In the genomic region with DNA sequence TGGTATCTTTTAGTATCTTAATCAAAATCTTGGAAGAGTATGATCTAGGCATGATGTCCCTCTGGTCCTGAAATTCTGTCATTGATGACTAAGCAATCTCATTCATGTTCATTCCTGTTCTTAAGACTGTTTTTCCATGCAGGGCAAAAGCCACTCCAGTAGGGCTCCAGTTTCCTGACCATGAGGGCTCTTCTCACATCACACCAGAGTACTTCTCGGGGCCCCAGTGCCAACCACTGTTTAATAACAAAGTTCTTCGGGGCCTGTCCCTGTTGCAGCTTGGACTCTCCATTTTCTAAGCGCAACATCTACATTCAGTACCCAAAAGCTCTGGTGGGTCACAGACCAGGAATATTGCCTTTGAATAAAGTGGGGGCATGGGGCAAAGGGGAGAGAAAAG, we compare ENCODE assay signal across 24 cellular contexts. TPM values are rescaled to one million over a fixed set of nuclear protein-coding genes. Genes with fewer than 3 reads are reported as not detected.
DNase-seq lines count a peak whose midpoint lies in the region; ATAC-seq, FAIRE-seq and TF ChIP-seq lines count a peak whose summit lies in the region.
"Had no signal": no experiment of that assay in that cellular context is flagged by ENCODE, and none has a peak within 500 bp of the region (broad histone marks: within the 10 kb centered on the region; RNA-seq: fewer than 3 reads in every experiment).

No MANE protein-coding gene starts in this region.

- DNase-seq in GM23338 (ENCODE audit: low spot score) (no peak), bronchial epithelial cell (ENCODE audit: low read depth) (peak; percentile 57), trophoblast cell (no peak), upper lobe of right lung (no peak), H54 (ENCODE audit: insufficient read length, low spot score) (no peak), ovary (no peak), NCI-H1417 treated with DMSO at 0.1 percent for 48 hours (lab: John Stamatoyannopoulos, UW) (no peak)
- DNase-seq: AML-193; Caco-2; Calu3; CD4-positive, alpha-beta T cell; CD8-positive, alpha-beta T cell; DMS79 treated with DMSO at 0.1 percent for 48 hours; GF-D8 had no signal

- H3K27me3 ChIP-seq in GM23338 (ENCODE audit: insufficient read depth) (0 out of 2 replicates have a peak, but pooled peaks cover 4% of the 10 kb centered on the region), bronchial epithelial cell (ENCODE audit: control insufficient read depth, insufficient read depth, low read length) (peaks cover 3% of the 10 kb centered on the region), trophoblast cell (ENCODE audit: insufficient read depth, low read length) (no peaks in the 10 kb centered on the region), upper lobe of right lung (peaks cover 3% of the 10 kb centered on the region), ovary (no peaks in the 10 kb centered on the region)

- H2AFZ ChIP-seq in GM23338, result no peak overlapping the region
- H2AFZ ChIP-seq in trophoblast cell (ENCODE audit: insufficient read depth, low read length, poor library complexity), result no peak overlapping the region

- no peak overlapping the region for H2BK120ac ChIP-seq in trophoblast cell (ENCODE audit: insufficient read depth, low read length, poor library complexity)

- peaks cover 15% of the 10 kb centered on the region for H3K4me1 Mint-ChIP-seq in GM23338
- H3K4me1 Mint-ChIP-seq: B cell had no signal

- no peaks in the 10 kb centered on the region for H3K9me3 Mint-ChIP-seq in GM23338
- H3K9me3 Mint-ChIP-seq: CD4-positive, alpha-beta T cell; CD8-positive, alpha-beta T cell had no signal

- TF ChIP-seq EP300 in ovary (IDR thresholded peaks at IDR 0.05), result no peak

- no peak overlapping the region for H4K91ac ChIP-seq in trophoblast cell (ENCODE audit: low read depth, low read length)

- H2BK5ac ChIP-seq in trophoblast cell (ENCODE audit: low read depth, low read length, poor library complexity), result peak overlapping the region; percentile 14

- H3K9me3 ChIP-seq in trophoblast cell (ENCODE audit: insufficient read depth, low read depth, low read length) (peaks cover 4% of the 10 kb centered on the region), upper lobe of right lung (no peaks in the 10 kb centered on the region), ovary (no peaks in the 10 kb centered on the region)
- H3K9me3 ChIP-seq: A549; BLaER1 treated with 17β-estradiol and CSF1 and Interleukin-3, amounts not matched to agents 10 nM and 100 nM; Caco-2 had no signal

- H4K8ac ChIP-seq in trophoblast cell (ENCODE audit: low read depth, low read length), result no peak overlapping the region

- no peak overlapping the region for H2AK5ac ChIP-seq in trophoblast cell (ENCODE audit: low read length)

- H3K79me2 ChIP-seq in GM23338 (replicated peaks; ENCODE audit: insufficient read depth) (no peaks in the 10 kb centered on the region), trophoblast cell (ENCODE audit: control insufficient read depth, insufficient read depth, low read length, poor library complexity) (no peaks in the 10 kb centered on the region)

- peaks cover 4% of the 10 kb centered on the region for H3K79me1 ChIP-seq in trophoblast cell (ENCODE audit: low read length)

- H4K20me1 ChIP-seq in GM23338 (replicated peaks; ENCODE audit: insufficient read depth), result no peaks in the 10 kb centered on the region
- H4K20me1 ChIP-seq: BLaER1 treated with 17β-estradiol and CSF1 and Interleukin-3, amounts not matched to agents 10 nM and 100 nM had no signal

- H3K14ac ChIP-seq in trophoblast cell (ENCODE audit: low read length), result no peak overlapping the region

- H3K23ac ChIP-seq in trophoblast cell (ENCODE audit: low read length), result no peak overlapping the region

- H3K36me3 ChIP-seq in GM23338 (ENCODE audit: insufficient read depth) (no peaks in the 10 kb centered on the region), bronchial epithelial cell (ENCODE audit: control insufficient read depth, insufficient read depth, low read length) (no peaks in the 10 kb centered on the region), trophoblast cell (ENCODE audit: control insufficient read depth in 1 of 2, insufficient read depth in 2 of 2, low read length in 2 of 2) (no peaks in the 10 kb centered on the region), upper lobe of right lung (no peaks in the 10 kb centered on the region), ovary (no peaks in the 10 kb centered on the region)
- H3K36me3 ChIP-seq: BLaER1 treated with 17β-estradiol and CSF1 and Interleukin-3, amounts not matched to agents 10 nM and 100 nM had no signal

- ATAC-seq in GM23338, result no peak
- ATAC-seq in upper lobe of right lung, result peak; percentile 62
- ATAC-seq: A549; CD8-positive, alpha-beta T cell had no signal

- WGBS in trophoblast cell (ENCODE audit: extremely low coverage, insufficient coverage, insufficient read length), result no CpG with 5 or more reads among the region's 3 CpGs
- 94 to 96% (median 95%) methylated on average over 3 of the region's 3 CpGs for WGBS in ovary, 3 donors

- no peak overlapping the region for H4K12ac ChIP-seq in trophoblast cell (ENCODE audit: low read depth, low read length)

- no peak overlapping the region for H3K18ac ChIP-seq in trophoblast cell (ENCODE audit: low read length)

- TF ChIP-seq POLR2A in H54 (IDR thresholded peaks at IDR 0.05; ENCODE audit: low read depth, low read length) (no peak), ovary (IDR thresholded peaks at IDR 0.05) (no peak)

- H3K4me2 ChIP-seq in GM23338 (no peak overlapping the region), trophoblast cell (ENCODE audit: low read length) (no peak overlapping the region)
- H3K4me2 ChIP-seq: A549; BLaER1 treated with 17β-estradiol and CSF1 and Interleukin-3, amounts not matched to agents 10 nM and 100 nM had no signal

- H3K9me2 ChIP-seq in GM23338 (ENCODE audit: insufficient read depth), result no peaks in the 10 kb centered on the region

- no peak overlapping the region for H3K4me3 ChIP-seq in GM23338
- H3K4me3 ChIP-seq in bronchial epithelial cell (ENCODE audit: low read depth, low read length), result no peak overlapping the region
- H3K4me3 ChIP-seq in trophoblast cell (ENCODE audit: low read depth, low read length), result no peak overlapping the region
- no peak overlapping the region for H3K4me3 ChIP-seq in upper lobe of right lung
- H3K4me3 ChIP-seq in ovary, result no peak overlapping the region
- H3K4me3 ChIP-seq: A549; BLaER1 treated with 17β-estradiol and CSF1 and Interleukin-3, amounts not matched to agents 10 nM and 100 nM had no signal

- H3K36me3 Mint-ChIP-seq in GM23338 (ENCODE audit: low read depth), result no peaks in the 10 kb centered on the region
- H3K36me3 Mint-ChIP-seq: CD8-positive, alpha-beta T cell had no signal

- no peak overlapping the region for H3K4me3 Mint-ChIP-seq in GM23338
- H3K4me3 Mint-ChIP-seq: B cell; CD4-positive, alpha-beta T cell; CD8-positive, alpha-beta T cell had no signal

- peak overlapping the region; percentile 17 for H2BK12ac ChIP-seq in trophoblast cell (ENCODE audit: low read length)

- TF ChIP-seq CTCF in GM23338 (conservative IDR thresholded peaks at IDR 0.05; ENCODE audit: low read depth in 2 of 2) (no peak), bronchial epithelial cell (IDR thresholded peaks at IDR 0.05; ENCODE audit: insufficient read depth, low read length, severe bottlenecking) (no peak), upper lobe of right lung (IDR thresholded peaks at IDR 0.05) (no peak), ovary (IDR thresholded peaks at IDR 0.05) (no peak)

- H3K9ac ChIP-seq in trophoblast cell (ENCODE audit: low read length), result no peak overlapping the region
- H3K9ac ChIP-seq: BLaER1 treated with 17β-estradiol and CSF1 and Interleukin-3, amounts not matched to agents 10 nM and 100 nM had no signal

- H3K27ac ChIP-seq in GM23338 (ENCODE audit: low read depth) (no peak overlapping the region), trophoblast cell (ENCODE audit: low read depth, low read length) (no peak overlapping the region), upper lobe of right lung (no peak overlapping the region), ovary (no peak overlapping the region)
- H3K27ac ChIP-seq: 22Rv1; A549; BLaER1 treated with 17β-estradiol and CSF1 and Interleukin-3, amounts not matched to agents 10 nM and 100 nM; C4-2B had no signal

- H3K4ac ChIP-seq in trophoblast cell (ENCODE audit: low read depth, low read length), result no peak overlapping the region

- H3F3A ChIP-seq in GM23338 (replicated peaks; ENCODE audit: low read depth), result no peaks in the 10 kb centered on the region

- H3K27ac Mint-ChIP-seq in GM23338, result peak overlapping the region; percentile 24; the same call in 1 of the 2 replicates
- H3K27ac Mint-ChIP-seq: B cell; CD4-positive, alpha-beta T cell; CD8-positive, alpha-beta T cell had no signal

- FAIRE-seq in bronchial epithelial cell (lab: Jason Lieb, UNC), result no peak
- FAIRE-seq in H54 (lab: Jason Lieb, UNC), result no peak
- FAIRE-seq: A549, D721Med, G401.6, GM12891, GM19239 had no signal

- peaks cover 3% of the 10 kb centered on the region for H3K27me3 Mint-ChIP-seq in GM23338 (ENCODE audit: insufficient read depth, low read depth, poor library complexity)

- intact Hi-C loops in upper lobe of right lung (cut with DNase I) (no loop called here), ovary (cut with DNase I) (no loop called here)

- H3K4me1 ChIP-seq in GM23338 (ENCODE audit: insufficient read depth) (peaks cover 3% of the 10 kb centered on the region; the same call in 1 of the 2 replicates), trophoblast cell (ENCODE audit: control insufficient read depth in 1 of 2, insufficient read depth in 2 of 2, low read length in 2 of 2) (peaks cover 4 to 6% of the 10 kb centered on the region in 2 experiments), upper lobe of right lung (no peaks in the 10 kb centered on the region), ovary (ENCODE audit: insufficient read depth) (no peaks in the 10 kb centered on the region)
- H3K4me1 ChIP-seq: A549 had no signal

TF ChIP-seq in GM23338, 12 proteins besides CTCF, POLR2A, EP300 and RAD21 (continues in another document):
- TF ChIP-seq ZNF114 (CRISPR knock-in tag; IDR thresholded peaks at IDR 0.05) (no peak), STAT1 (IDR thresholded peaks at IDR 0.05; ENCODE audit: unreplicated experiment) (no peak), EZH2phosphoT487 (IDR thresholded peaks at IDR 0.05; ENCODE audit: unreplicated experiment) (no peak)

RNA-seq across cellular contexts. Expression of a gene that starts 52.0 kb away (rescaled TPM):
- total RNA-seq in GM23338 (2014; rRNA removed; shearing (Covaris generic)), result not detected in 2 replicates
- polyA plus RNA-seq in GM23338 (2016; fragmentation: Nextera tagmentation; extraction: Ambion mirVana) (0.10 TPM in 1 of 2 replicates, not detected in the other), ovary (under 1 TPM; 0.06 to 0.07 TPM)
- total RNA-seq in bronchial epithelial cell (not detected in 2 replicates), upper lobe of right lung (13.0 TPM), ovary (under 1 TPM in 4 of 7 donors, not detected in 3; 0.07 to 0.80 (median 0.18) TPM)
- 1.1 and 1.2 TPM in 2 replicates for polyA plus RNA-seq in trophoblast cell (2013)
- total RNA-seq: Caco-2; Calu3; CD4-positive, alpha-beta T cell; CD8-positive, alpha-beta T cell had no signal
- polyA plus RNA-seq: A549, BJ had no signal
